In genomic region chrX:77453190-77453589, GRCh38 we compare ENCODE assay signal across 25 cellular contexts. TPM values are rescaled to one million over a fixed set of nuclear protein-coding genes. Genes with fewer than 3 reads are reported as not detected.
DNase-seq lines count a peak whose midpoint lies in the region; ATAC-seq and TF ChIP-seq lines count a peak whose summit lies in the region.
"Had no signal": no experiment of that assay in that cellular context is flagged by ENCODE, and none has a peak within 500 bp of the region (broad histone marks: within the 10 kb centered on the region; RNA-seq: fewer than 3 reads in every experiment).

No MANE protein-coding gene starts in this region.

- in situ Hi-C loops in SK-MEL-5 (cut with HindIII; ENCODE audit: low pct_unique_long_range_greater_than_20kb, low sequenced_read_pairs) = no loop called here

- no peak overlapping the region for H3K9ac ChIP-seq in endodermal cell (ENCODE audit: extremely low read depth, low read length, poor library complexity, severe bottlenecking)

- H3K27me3 ChIP-seq in cardiac muscle cell (no peaks in the 10 kb centered on the region), right cardiac atrium (ENCODE audit: control insufficient read depth, insufficient read depth) (no peaks in the 10 kb centered on the region), endodermal cell (ENCODE audit: control insufficient read depth, insufficient read depth, low read length, poor library complexity, severe bottlenecking) (peaks cover 5% of the 10 kb centered on the region)

- no peak for DNase-seq in cardiac muscle cell (ENCODE audit: low read depth in 1 of 2, low spot score in 1 of 2)
- no peak for DNase-seq in right cardiac atrium
- peak; percentile 25 for DNase-seq in SK-MEL-5 (ENCODE audit: low read depth, low spot score)
- DNase-seq in endodermal cell = no peak
- DNase-seq in activated naive CD8-positive, alpha-beta T cell treated with anti-CD3 and anti-CD28 coated beads, Interleukin-2, amount 50 U/mL, for 24 hours = no peak
- no peak for DNase-seq in stimulated activated CD4-positive, alpha-beta T cell treated with anti-CD3 and anti-CD28 coated beads, Interleukin-4, amount 100 ng/mL, for 1 hour
- DNase-seq: Calu3, DMS153, DND-41, Karpas-422, NCI-H1092 treated with DMSO at 0.1 percent for 48 hours, NCI-H1436, NCI-H187, NCI-H2081 treated with DMSO at 0.1 percent for 48 hours, NCI-H2171 treated with DMSO at 0.1 percent for 48 hours, NCI-H345, NCI-H524, NCI-H774, OCI-M1, SIG-M5 had no signal

- peaks cover 8% of the 10 kb centered on the region for H3K27me3 Mint-ChIP-seq in endodermal cell (ENCODE audit: insufficient read depth)
- H3K27me3 Mint-ChIP-seq in activated naive CD8-positive, alpha-beta T cell treated with anti-CD3 and anti-CD28 coated beads, Interleukin-2, amount 50 U/mL, for 24 hours = peaks cover 7% of the 10 kb centered on the region

- 84% methylated on average over 2 of the region's 2 CpGs for WGBS in right cardiac atrium
- WGBS in endodermal cell (ENCODE audit: insufficient coverage in 1 of 2, insufficient read length in 1 of 2), 2 experiments = 81 to 100% methylated on average over 1 to 2 of the region's 2 CpGs

- H3K27ac ChIP-seq in cardiac muscle cell (peak overlapping the region; percentile 90), right cardiac atrium (ENCODE audit: low read length) (no peak overlapping the region), endodermal cell (ENCODE audit: low read depth, low read length) (no peak overlapping the region)
- H3K27ac ChIP-seq: 22Rv1, HL-60 had no signal

- H3K36me3 Mint-ChIP-seq in endodermal cell (ENCODE audit: low read depth) = peaks cover 2% of the 10 kb centered on the region
- H3K36me3 Mint-ChIP-seq in activated naive CD8-positive, alpha-beta T cell treated with anti-CD3 and anti-CD28 coated beads, Interleukin-2, amount 50 U/mL, for 24 hours (ENCODE audit: low read depth) = no peaks in the 10 kb centered on the region

- ATAC-seq in right cardiac atrium (no peak), GM21717 (IDR thresholded peaks at IDR 0.05; ENCODE audit: unreplicated experiment) (no peak)
- no peak for ATAC-seq in activated naive CD8-positive, alpha-beta T cell treated with anti-CD3 and anti-CD28 coated beads, Interleukin-2, amount 50 U/mL, for 24 hours
- ATAC-seq: HCT116 had no signal

- H3K9me3 Mint-ChIP-seq in endodermal cell = peaks cover 48% of the 10 kb centered on the region
- no peaks in the 10 kb centered on the region for H3K9me3 Mint-ChIP-seq in activated naive CD8-positive, alpha-beta T cell treated with anti-CD3 and anti-CD28 coated beads, Interleukin-2, amount 50 U/mL, for 24 hours

- no peak for TF ChIP-seq CTCF in cardiac muscle cell (IDR thresholded peaks at IDR 0.05; ENCODE audit: low read depth, low read length)
- TF ChIP-seq CTCF in endodermal cell (conservative IDR thresholded peaks at IDR 0.05) = peak; percentile 31

- no peak overlapping the region for H3K4me3 Mint-ChIP-seq in endodermal cell
- no peak overlapping the region for H3K4me3 Mint-ChIP-seq in activated naive CD8-positive, alpha-beta T cell treated with anti-CD3 and anti-CD28 coated beads, Interleukin-2, amount 50 U/mL, for 24 hours

- H3K4me1 Mint-ChIP-seq in endodermal cell = peaks cover 9% of the 10 kb centered on the region
- no peaks in the 10 kb centered on the region for H3K4me1 Mint-ChIP-seq in activated naive CD8-positive, alpha-beta T cell treated with anti-CD3 and anti-CD28 coated beads, Interleukin-2, amount 50 U/mL, for 24 hours

- H3K4me3 ChIP-seq in cardiac muscle cell (no peak overlapping the region), right cardiac atrium (ENCODE audit: low read length) (no peak overlapping the region), endodermal cell (ENCODE audit: low read length) (no peak overlapping the region)

- H3K4me1 ChIP-seq in cardiac muscle cell (ENCODE audit: low read depth) = peaks cover 19% of the 10 kb centered on the region
- H3K4me1 ChIP-seq in right cardiac atrium (ENCODE audit: control insufficient read depth, insufficient read depth, low read length) = no peaks in the 10 kb centered on the region
- no peaks in the 10 kb centered on the region for H3K4me1 ChIP-seq in endodermal cell (ENCODE audit: control insufficient read depth, insufficient read depth, low read length)

- intact Hi-C loops in right cardiac atrium (cut with DNase I) = no loop called here

- H3K27ac Mint-ChIP-seq in endodermal cell = no peak overlapping the region
- no peak overlapping the region for H3K27ac Mint-ChIP-seq in activated naive CD8-positive, alpha-beta T cell treated with anti-CD3 and anti-CD28 coated beads, Interleukin-2, amount 50 U/mL, for 24 hours

- H3K36me3 ChIP-seq in cardiac muscle cell = no peaks in the 10 kb centered on the region
- H3K36me3 ChIP-seq in endodermal cell (ENCODE audit: control insufficient read depth, insufficient read depth, low read length) = no peaks in the 10 kb centered on the region

- no peaks in the 10 kb centered on the region for H3K9me3 ChIP-seq in cardiac muscle cell (ENCODE audit: low read depth)
- H3K9me3 ChIP-seq in right cardiac atrium (ENCODE audit: control insufficient read depth, low read length) = no peaks in the 10 kb centered on the region
- H3K9me3 ChIP-seq in endodermal cell (ENCODE audit: control insufficient read depth, low read length) = no peaks in the 10 kb centered on the region

RNA-seq across cellular contexts. Expression of gene FGF16, which starts 6.0 kb away (rescaled TPM):
- total RNA-seq in cardiac muscle cell (17.9 and 21.5 TPM in 2 replicates), right cardiac atrium (not detected), endodermal cell (1 to 10 TPM in 1 of 2 donors, under 1 TPM in 1; 0.27 to 2.6 TPM)
- polyA plus RNA-seq in cardiac muscle cell (22.2 and 22.5 TPM in 2 replicates), right cardiac atrium (not detected)
- not detected in 2 replicates for total RNA-seq in SK-MEL-5 (2014; rRNA removed; shearing (Covaris generic))
- polyA plus RNA-seq in SK-MEL-5 (2015; cell fraction: cytosol; rRNA removed) = not detected in 2 replicates
- polyA plus RNA-seq in SK-MEL-5 (2015; cell fraction: nucleus; rRNA removed) = not detected in 2 replicates
- polyA plus RNA-seq in endodermal cell (2013, experiment 1 of 2) = not detected
- not detected for polyA plus RNA-seq in endodermal cell (2013, experiment 2 of 2)
- total RNA-seq: Calu3 had no signal
- polyA plus RNA-seq: BJ had no signal
